ENCODE assay signal across 1 cellular context in the genomic region with DNA sequence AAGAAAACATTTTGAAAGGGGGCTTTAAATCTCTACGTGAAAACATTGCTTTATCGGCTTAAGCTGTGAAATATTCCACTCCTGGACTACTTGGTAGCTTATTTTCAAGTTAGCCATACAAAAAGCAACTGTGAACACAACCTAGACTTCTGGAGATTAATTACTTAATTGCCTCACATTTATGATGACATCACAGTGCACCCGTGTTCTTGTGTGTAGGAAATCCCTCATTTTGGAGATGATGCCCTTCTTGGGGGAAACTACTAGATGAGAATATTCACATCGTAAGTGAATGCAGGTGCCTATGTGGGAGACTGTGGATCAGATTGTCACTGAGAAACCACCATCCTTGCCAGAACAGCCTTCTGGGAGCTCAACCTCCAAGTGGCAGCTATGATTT.
TF ChIP-seq lines count a peak whose summit lies in the region.

No MANE protein-coding gene starts in this region.

TF ChIP-seq in GM23338, 12 proteins besides CTCF, POLR2A, EP300 and RAD21 (continued from another document):
- no peak for TF ChIP-seq JUNB (IDR thresholded peaks at IDR 0.05; ENCODE audit: unreplicated experiment)
TF ChIP-seq in GM23338: peak in this region for 0.
